ENCODE assay signal across 1 cellular context in the genomic region with DNA sequence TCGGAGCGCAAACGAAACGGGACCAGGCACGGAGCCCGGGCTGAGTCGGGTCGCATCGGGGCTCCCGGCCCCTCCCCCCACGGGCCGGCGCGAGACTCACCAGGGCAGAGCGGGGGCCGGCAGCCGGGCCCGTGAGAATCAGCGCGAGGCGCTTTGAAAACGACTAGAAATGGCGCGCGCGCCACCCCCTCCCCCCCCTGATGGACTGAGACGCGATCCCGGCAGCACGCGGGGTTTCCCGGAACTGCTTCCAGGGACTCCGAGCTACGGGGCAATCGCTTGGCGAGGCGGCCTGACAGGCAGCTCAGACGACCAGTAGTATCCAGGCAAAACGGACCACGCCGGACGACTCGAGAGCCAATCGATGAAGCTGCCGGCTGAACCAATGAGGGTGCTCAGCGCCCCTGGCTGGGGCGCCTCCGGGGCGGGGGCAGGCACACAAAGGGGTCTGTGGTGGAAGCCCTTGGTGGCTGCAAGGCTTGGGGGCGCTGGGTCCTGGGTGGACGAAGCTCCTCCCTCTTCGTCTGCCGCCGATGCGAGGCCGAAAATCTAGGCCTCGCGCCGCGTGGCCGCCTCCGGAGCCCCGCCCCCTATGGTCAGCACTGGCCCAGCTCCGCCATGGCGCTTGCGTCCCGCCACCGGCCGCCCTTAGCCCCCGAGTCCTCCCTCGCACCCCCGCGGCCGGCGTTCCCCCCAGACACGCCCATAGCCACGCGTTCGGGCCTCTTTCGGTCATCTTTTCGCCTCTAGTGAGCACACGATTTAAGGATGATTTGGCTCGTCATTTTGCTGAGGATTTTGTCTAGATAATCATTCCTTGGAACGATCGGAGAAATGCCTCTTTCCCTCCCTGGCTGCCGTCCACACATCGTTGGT.
TF ChIP-seq lines count a peak whose summit lies in the region.

TSS of gene HNRNPR (minus strand) at position 174 of the 876 bp plus-strand sequence. CDS start 3,276 bp downstream, outside the sequence.

TF ChIP-seq in HEK293, 187 proteins besides CTCF, POLR2A, EP300 and RAD21 (continued from another document and continues in another):
- TF ChIP-seq, protein P1, sequence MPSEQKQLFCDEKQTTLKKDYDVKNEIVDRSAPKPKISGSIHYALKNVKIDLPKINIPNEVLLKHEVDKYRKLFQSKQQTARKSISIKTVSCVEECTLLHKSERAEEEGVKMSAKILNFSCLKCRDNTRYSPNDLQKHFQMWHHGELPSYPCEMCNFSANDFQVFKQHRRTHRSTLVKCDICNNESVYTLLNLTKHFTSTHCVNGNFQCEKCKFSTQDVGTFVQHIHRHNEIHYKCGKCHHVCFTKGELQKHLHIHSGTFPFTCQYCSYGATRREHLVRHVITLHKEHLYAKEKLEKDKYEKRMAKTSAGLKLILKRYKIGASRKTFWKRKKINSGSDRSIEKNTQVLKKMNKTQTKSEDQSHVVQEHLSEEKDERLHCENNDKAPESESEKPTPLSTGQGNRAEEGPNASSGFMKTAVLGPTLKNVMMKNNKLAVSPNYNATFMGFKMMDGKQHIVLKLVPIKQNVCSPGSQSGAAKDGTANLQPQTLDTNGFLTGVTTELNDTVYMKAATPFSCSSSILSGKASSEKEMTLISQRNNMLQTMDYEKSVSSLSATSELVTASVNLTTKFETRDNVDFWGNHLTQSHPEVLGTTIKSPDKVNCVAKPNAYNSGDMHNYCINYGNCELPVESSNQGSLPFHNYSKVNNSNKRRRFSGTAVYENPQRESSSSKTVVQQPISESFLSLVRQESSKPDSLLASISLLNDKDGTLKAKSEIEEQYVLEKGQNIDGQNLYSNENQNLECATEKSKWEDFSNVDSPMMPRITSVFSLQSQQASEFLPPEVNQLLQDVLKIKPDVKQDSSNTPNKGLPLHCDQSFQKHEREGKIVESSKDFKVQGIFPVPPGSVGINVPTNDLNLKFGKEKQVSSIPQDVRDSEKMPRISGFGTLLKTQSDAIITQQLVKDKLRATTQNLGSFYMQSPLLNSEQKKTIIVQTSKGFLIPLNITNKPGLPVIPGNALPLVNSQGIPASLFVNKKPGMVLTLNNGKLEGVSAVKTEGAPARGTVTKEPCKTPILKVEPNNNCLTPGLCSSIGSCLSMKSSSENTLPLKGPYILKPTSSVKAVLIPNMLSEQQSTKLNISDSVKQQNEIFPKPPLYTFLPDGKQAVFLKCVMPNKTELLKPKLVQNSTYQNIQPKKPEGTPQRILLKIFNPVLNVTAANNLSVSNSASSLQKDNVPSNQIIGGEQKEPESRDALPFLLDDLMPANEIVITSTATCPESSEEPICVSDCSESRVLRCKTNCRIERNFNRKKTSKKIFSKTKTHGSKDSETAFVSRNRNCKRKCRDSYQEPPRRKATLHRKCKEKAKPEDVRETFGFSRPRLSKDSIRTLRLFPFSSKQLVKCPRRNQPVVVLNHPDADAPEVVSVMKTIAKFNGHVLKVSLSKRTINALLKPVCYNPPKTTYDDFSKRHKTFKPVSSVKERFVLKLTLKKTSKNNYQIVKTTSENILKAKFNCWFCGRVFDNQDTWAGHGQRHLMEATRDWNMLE (tag by site-specific recombination; conservative IDR thresholded peaks at IDR 0.05; ENCODE audit: low read depth) = peak; percentile 34; the same call in 1 of the 2 replicates
- peak; percentile 57 for TF ChIP-seq KLF1 (tag by site-specific recombination; IDR thresholded peaks at IDR 0.05)
- peak; percentile 89 for TF ChIP-seq ZBTB8A (tag by site-specific recombination; IDR thresholded peaks at IDR 0.05)
- peak; percentile 91 for TF ChIP-seq BCL11B (tag by site-specific recombination; IDR thresholded peaks at IDR 0.05; ENCODE audit: low read depth)
- peak; percentile 90 for TF ChIP-seq PBX3 (CRISPR knock-in tag; IDR thresholded peaks at IDR 0.05)
- TF ChIP-seq ZBTB11 (tag by site-specific recombination; conservative IDR thresholded peaks at IDR 0.05; ENCODE audit: low read depth) = peak; percentile 26; the same call in 1 of the 2 replicates
- TF ChIP-seq GLIS2 (tag by site-specific recombination; IDR thresholded peaks at IDR 0.05) = peak; percentile 100
- TF ChIP-seq ZBTB48 (tag by site-specific recombination; IDR thresholded peaks at IDR 0.05) = 0 out of 2 replicates have a peak, but pooled peaks have one; percentile 73
- TF ChIP-seq, protein P2, sequence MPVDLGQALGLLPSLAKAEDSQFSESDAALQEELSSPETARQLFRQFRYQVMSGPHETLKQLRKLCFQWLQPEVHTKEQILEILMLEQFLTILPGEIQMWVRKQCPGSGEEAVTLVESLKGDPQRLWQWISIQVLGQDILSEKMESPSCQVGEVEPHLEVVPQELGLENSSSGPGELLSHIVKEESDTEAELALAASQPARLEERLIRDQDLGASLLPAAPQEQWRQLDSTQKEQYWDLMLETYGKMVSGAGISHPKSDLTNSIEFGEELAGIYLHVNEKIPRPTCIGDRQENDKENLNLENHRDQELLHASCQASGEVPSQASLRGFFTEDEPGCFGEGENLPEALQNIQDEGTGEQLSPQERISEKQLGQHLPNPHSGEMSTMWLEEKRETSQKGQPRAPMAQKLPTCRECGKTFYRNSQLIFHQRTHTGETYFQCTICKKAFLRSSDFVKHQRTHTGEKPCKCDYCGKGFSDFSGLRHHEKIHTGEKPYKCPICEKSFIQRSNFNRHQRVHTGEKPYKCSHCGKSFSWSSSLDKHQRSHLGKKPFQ (tag by site-specific recombination; IDR thresholded peaks at IDR 0.05) = no peak
- TF ChIP-seq ZNF600 (tag by site-specific recombination; IDR thresholded peaks at IDR 0.05) = 0 out of 2 replicates have a peak, but pooled peaks have one; percentile 59
- 0 out of 2 replicates have a peak, but pooled peaks have one; percentile 10 for TF ChIP-seq FEZF1 (tag by site-specific recombination; IDR thresholded peaks at IDR 0.05)
- TF ChIP-seq ZNF660 (tag by site-specific recombination; IDR thresholded peaks at IDR 0.05) = peak; percentile 29; the same call in 1 of the 2 replicates
- TF ChIP-seq PATZ1 (tag by site-specific recombination; IDR thresholded peaks at IDR 0.05) = peak; percentile 100
- peak; percentile 70 for TF ChIP-seq SP7 (tag by site-specific recombination; IDR thresholded peaks at IDR 0.05)
- no peak for TF ChIP-seq ZNF140 (tag by site-specific recombination; IDR thresholded peaks at IDR 0.05)
- TF ChIP-seq ZNF76 (tag by site-specific recombination; IDR thresholded peaks at IDR 0.05; ENCODE audit: borderline replicate concordance, low read depth) = peak; percentile 76; the same call in 1 of the 2 replicates
- TF ChIP-seq, protein P3, sequence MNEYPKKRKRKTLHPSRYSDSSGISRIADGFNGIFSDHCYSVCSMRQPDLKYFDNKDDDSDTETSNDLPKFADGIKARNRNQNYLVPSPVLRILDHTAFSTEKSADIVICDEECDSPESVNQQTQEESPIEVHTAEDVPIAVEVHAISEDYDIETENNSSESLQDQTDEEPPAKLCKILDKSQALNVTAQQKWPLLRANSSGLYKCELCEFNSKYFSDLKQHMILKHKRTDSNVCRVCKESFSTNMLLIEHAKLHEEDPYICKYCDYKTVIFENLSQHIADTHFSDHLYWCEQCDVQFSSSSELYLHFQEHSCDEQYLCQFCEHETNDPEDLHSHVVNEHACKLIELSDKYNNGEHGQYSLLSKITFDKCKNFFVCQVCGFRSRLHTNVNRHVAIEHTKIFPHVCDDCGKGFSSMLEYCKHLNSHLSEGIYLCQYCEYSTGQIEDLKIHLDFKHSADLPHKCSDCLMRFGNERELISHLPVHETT (tag by site-specific recombination; IDR thresholded peaks at IDR 0.05) = 0 out of 2 replicates have a peak, but pooled peaks have one; percentile 22
- TF ChIP-seq ZBTB26 (tag by site-specific recombination; optimal IDR thresholded peaks at IDR 0.05) = peak; percentile 97
- TF ChIP-seq REST (tag by site-specific recombination; IDR thresholded peaks at IDR 0.05) = no peak
- TF ChIP-seq BCL11A (tag by site-specific recombination; IDR thresholded peaks at IDR 0.05; ENCODE audit: low read depth) = peak; percentile 77; the same call in 1 of the 2 replicates
- 0 out of 2 replicates have a peak, but pooled peaks have one; percentile 10 for TF ChIP-seq ZIC2 (tag by site-specific recombination; IDR thresholded peaks at IDR 0.05)
- peak; percentile 91 for TF ChIP-seq YY1 (tag by site-specific recombination; IDR thresholded peaks at IDR 0.05)
- TF ChIP-seq ZNF280C (tag by site-specific recombination; IDR thresholded peaks at IDR 0.05) = no peak
